2 cellular contexts compared by ENCODE assay signal in genomic region chr9:15592317-15592716, GRCh38.
TF ChIP-seq lines count a peak whose summit lies in the region.

No MANE protein-coding gene starts in this region.

TF ChIP-seq in HepG2, 621 proteins besides CTCF, POLR2A, EP300 and RAD21:
- TF ChIP-seq, protein P1, sequence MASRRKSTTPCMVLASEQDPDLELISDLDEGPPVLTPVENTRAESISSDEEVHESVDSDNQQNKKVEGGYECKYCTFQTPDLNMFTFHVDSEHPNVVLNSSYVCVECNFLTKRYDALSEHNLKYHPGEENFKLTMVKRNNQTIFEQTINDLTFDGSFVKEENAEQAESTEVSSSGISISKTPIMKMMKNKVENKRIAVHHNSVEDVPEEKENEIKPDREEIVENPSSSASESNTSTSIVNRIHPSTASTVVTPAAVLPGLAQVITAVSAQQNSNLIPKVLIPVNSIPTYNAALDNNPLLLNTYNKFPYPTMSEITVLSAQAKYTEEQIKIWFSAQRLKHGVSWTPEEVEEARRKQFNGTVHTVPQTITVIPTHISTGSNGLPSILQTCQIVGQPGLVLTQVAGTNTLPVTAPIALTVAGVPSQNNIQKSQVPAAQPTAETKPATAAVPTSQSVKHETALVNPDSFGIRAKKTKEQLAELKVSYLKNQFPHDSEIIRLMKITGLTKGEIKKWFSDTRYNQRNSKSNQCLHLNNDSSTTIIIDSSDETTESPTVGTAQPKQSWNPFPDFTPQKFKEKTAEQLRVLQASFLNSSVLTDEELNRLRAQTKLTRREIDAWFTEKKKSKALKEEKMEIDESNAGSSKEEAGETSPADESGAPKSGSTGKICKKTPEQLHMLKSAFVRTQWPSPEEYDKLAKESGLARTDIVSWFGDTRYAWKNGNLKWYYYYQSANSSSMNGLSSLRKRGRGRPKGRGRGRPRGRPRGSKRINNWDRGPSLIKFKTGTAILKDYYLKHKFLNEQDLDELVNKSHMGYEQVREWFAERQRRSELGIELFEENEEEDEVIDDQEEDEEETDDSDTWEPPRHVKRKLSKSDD (CRISPR knock-in tag; IDR thresholded peaks at IDR 0.05; ENCODE audit: low read depth) = no peak
- TF ChIP-seq YEATS2 (CRISPR knock-in tag; IDR thresholded peaks at IDR 0.05; ENCODE audit: borderline replicate concordance) = no peak
- TF ChIP-seq NFE2L1 (CRISPR knock-in tag; IDR thresholded peaks at IDR 0.05; ENCODE audit: borderline replicate concordance) = no peak
- no peak for TF ChIP-seq SCMH1 (CRISPR knock-in tag; IDR thresholded peaks at IDR 0.05; ENCODE audit: borderline replicate concordance)
- TF ChIP-seq MAFF (IDR thresholded peaks at IDR 0.05; ENCODE audit: low read depth, low read length) = peak; percentile 68
- TF ChIP-seq, protein P2, sequence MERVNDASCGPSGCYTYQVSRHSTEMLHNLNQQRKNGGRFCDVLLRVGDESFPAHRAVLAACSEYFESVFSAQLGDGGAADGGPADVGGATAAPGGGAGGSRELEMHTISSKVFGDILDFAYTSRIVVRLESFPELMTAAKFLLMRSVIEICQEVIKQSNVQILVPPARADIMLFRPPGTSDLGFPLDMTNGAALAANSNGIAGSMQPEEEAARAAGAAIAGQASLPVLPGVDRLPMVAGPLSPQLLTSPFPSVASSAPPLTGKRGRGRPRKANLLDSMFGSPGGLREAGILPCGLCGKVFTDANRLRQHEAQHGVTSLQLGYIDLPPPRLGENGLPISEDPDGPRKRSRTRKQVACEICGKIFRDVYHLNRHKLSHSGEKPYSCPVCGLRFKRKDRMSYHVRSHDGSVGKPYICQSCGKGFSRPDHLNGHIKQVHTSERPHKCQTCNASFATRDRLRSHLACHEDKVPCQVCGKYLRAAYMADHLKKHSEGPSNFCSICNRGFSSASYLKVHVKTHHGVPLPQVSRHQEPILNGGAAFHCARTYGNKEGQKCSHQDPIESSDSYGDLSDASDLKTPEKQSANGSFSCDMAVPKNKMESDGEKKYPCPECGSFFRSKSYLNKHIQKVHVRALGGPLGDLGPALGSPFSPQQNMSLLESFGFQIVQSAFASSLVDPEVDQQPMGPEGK (CRISPR knock-in tag; IDR thresholded peaks at IDR 0.05) = no peak
- no peak for TF ChIP-seq ARID2 (CRISPR knock-in tag; IDR thresholded peaks at IDR 0.05; ENCODE audit: borderline replicate concordance)
- TF ChIP-seq ZNF549 (CRISPR knock-in tag; IDR thresholded peaks at IDR 0.05) = no peak
- TF ChIP-seq KLF9 (CRISPR knock-in tag; IDR thresholded peaks at IDR 0.05; ENCODE audit: low read depth) = no peak
- TF ChIP-seq, protein P3, sequence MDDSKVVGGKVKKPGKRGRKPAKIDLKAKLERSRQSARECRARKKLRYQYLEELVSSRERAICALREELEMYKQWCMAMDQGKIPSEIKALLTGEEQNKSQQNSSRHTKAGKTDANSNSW (CRISPR knock-in tag; IDR thresholded peaks at IDR 0.05; ENCODE audit: borderline replicate concordance) = no peak
- no peak for TF ChIP-seq GATA4 (IDR thresholded peaks at IDR 0.05; ENCODE audit: borderline replicate concordance, low read depth)
- TF ChIP-seq ZNF234 (CRISPR knock-in tag; conservative IDR thresholded peaks at IDR 0.05) = no peak
- TF ChIP-seq NFE2L2 (IDR thresholded peaks at IDR 0.05; ENCODE audit: low read length) = peak; percentile 55
- no peak for TF ChIP-seq HOXA7 (CRISPR knock-in tag; IDR thresholded peaks at IDR 0.05)
- no peak for TF ChIP-seq ZNF180 (CRISPR knock-in tag; IDR thresholded peaks at IDR 0.05; ENCODE audit: borderline replicate concordance, low read depth)
- TF ChIP-seq MAFK (conservative IDR thresholded peaks at IDR 0.05 in 1 of 2, IDR thresholded peaks at IDR 0.05 in 1 of 2; ENCODE audit: low read length in 2 of 2) = peak; percentile 64 to 81
- TF ChIP-seq, protein P4, sequence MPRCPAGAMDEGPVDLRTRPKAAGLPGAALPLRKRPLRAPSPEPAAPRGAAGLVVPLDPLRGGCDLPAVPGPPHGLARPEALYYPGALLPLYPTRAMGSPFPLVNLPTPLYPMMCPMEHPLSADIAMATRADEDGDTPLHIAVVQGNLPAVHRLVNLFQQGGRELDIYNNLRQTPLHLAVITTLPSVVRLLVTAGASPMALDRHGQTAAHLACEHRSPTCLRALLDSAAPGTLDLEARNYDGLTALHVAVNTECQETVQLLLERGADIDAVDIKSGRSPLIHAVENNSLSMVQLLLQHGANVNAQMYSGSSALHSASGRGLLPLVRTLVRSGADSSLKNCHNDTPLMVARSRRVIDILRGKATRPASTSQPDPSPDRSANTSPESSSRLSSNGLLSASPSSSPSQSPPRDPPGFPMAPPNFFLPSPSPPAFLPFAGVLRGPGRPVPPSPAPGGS (CRISPR knock-in tag; IDR thresholded peaks at IDR 0.05) = no peak
- TF ChIP-seq ZNF530 (CRISPR knock-in tag; IDR thresholded peaks at IDR 0.05; ENCODE audit: low read depth) = no peak
- no peak for TF ChIP-seq ATF7 (IDR thresholded peaks at IDR 0.05)
- TF ChIP-seq ATF7 (CRISPR knock-in tag; IDR thresholded peaks at IDR 0.05) = no peak
- no peak for TF ChIP-seq ZNF121 (CRISPR knock-in tag; IDR thresholded peaks at IDR 0.05)
- TF ChIP-seq SNAPC2 (CRISPR knock-in tag; IDR thresholded peaks at IDR 0.05) = no peak

TF ChIP-seq in K562, 482 proteins besides CTCF, POLR2A, EP300 and RAD21:
- TF ChIP-seq ZNF253 (CRISPR knock-in tag; conservative IDR thresholded peaks at IDR 0.05) = no peak
- TF ChIP-seq, protein P5, sequence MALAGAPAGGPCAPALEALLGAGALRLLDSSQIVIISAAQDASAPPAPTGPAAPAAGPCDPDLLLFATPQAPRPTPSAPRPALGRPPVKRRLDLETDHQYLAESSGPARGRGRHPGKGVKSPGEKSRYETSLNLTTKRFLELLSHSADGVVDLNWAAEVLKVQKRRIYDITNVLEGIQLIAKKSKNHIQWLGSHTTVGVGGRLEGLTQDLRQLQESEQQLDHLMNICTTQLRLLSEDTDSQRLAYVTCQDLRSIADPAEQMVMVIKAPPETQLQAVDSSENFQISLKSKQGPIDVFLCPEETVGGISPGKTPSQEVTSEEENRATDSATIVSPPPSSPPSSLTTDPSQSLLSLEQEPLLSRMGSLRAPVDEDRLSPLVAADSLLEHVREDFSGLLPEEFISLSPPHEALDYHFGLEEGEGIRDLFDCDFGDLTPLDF (CRISPR knock-in tag; IDR thresholded peaks at IDR 0.05) = no peak
- peak; percentile 16; the same call in 1 of the 2 replicates for TF ChIP-seq MAFF (IDR thresholded peaks at IDR 0.05; ENCODE audit: low read length)
- TF ChIP-seq ZNF316 (IDR thresholded peaks at IDR 0.05) = peak; percentile 79
- TF ChIP-seq C11orf30 (IDR thresholded peaks at IDR 0.05; ENCODE audit: low read depth) = peak; percentile 50; the same call in 1 of the 2 replicates
- no peak for TF ChIP-seq EWSR1 (IDR thresholded peaks at IDR 0.05; ENCODE audit: borderline replicate concordance, low read depth, partially characterized antibody)
- peak; percentile 34; the same call in 1 of the 2 replicates for TF ChIP-seq MAFG (tag; conservative IDR thresholded peaks at IDR 0.05)
- TF ChIP-seq MAFK (IDR thresholded peaks at IDR 0.05; ENCODE audit: low read length) = no peak
